ENCODE assay signal across 9 cellular contexts in the genomic region with DNA sequence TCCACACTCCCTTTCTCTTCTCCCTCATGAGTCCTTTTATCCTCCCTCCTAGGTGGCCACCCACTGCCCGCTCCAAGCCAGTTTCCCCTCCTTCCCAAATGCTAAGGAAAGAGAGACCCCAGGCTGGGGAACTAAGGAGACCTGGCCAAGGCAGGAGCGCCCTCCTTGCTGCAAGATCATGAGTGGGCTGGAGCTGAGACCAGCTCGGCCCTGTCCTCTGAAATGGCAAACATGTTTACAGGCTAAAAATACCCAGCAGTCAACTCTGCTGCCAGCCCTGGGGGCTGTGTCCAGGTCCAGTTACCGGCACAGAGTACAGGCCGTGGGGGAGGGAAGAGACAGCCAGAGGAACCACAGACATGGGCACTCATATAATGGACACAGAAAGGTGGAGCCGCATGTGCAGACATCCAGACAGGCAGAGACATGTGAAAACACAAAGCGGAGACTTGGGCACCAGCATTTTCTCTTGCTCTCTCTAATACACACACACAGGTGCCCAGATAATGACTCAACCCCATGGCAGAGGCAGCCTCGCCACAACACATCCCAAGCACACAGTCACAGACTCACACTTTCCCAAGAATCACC. TPM values are rescaled to one million over a fixed set of nuclear protein-coding genes. Genes with fewer than 3 reads are reported as not detected.
DNase-seq lines count a peak whose midpoint lies in the region; TF ChIP-seq lines count a peak whose summit lies in the region.
"Had no signal": no experiment of that assay in that cellular context is flagged by ENCODE, and none has a peak within 500 bp of the region (broad histone marks: within the 10 kb centered on the region; RNA-seq: fewer than 3 reads in every experiment).

No MANE protein-coding gene starts in this region.

- intact Hi-C loops in MCF 10A (cut with micrococcal nuclease): loop anchor here (1.0 kb wide), 1 partner anchor 13 kb away; no protein-coding TSS in a partner anchor

- 30% methylated on average over 8 of the region's 8 CpGs for WGBS in suprapubic skin

- H3K4me3 Mint-ChIP-seq in MCF 10A (ENCODE audit: unreplicated experiment): peak overlapping the region; percentile 99

- H3K36me3 Mint-ChIP-seq in MCF 10A (ENCODE audit: insufficient read depth, unreplicated experiment): peaks cover 9% of the 10 kb centered on the region

- no peaks in the 10 kb centered on the region for H3K27me3 Mint-ChIP-seq in MCF 10A (ENCODE audit: insufficient read depth, unreplicated experiment)

- peak overlapping the region; percentile 77 for H3K4me3 ChIP-seq in suprapubic skin

- no peaks in the 10 kb centered on the region for H3K36me3 ChIP-seq in suprapubic skin
- H3K36me3 ChIP-seq: BLaER1 treated with 17β-estradiol and CSF1 and Interleukin-3, amounts not matched to agents 10 nM and 100 nM had no signal

- BruUV-seq in MCF 10A (replicated peaks; lab: Mats Ljungman, UMichigan): no TSS peak

- H3K9me3 ChIP-seq in suprapubic skin: no peaks in the 10 kb centered on the region
- H3K9me3 ChIP-seq: BLaER1 treated with 17β-estradiol and CSF1 and Interleukin-3, amounts not matched to agents 10 nM and 100 nM had no signal

- H3K9me3 Mint-ChIP-seq in MCF 10A (ENCODE audit: unreplicated experiment): no peaks in the 10 kb centered on the region

- TF ChIP-seq CTCF in MCF 10A (IDR thresholded peaks at IDR 0.05; ENCODE audit: unreplicated experiment): no peak
- no peak for TF ChIP-seq CTCF in suprapubic skin (IDR thresholded peaks at IDR 0.05)

- H3K27ac Mint-ChIP-seq in MCF 10A (ENCODE audit: low read depth, unreplicated experiment): peak overlapping the region; percentile 63

- no peak for TF ChIP-seq EP300 in suprapubic skin (IDR thresholded peaks at IDR 0.05)

- no peaks in the 10 kb centered on the region for H3K27me3 ChIP-seq in suprapubic skin

- H3K4me1 Mint-ChIP-seq in MCF 10A (ENCODE audit: insufficient read depth, unreplicated experiment): peaks cover 24% of the 10 kb centered on the region

- peaks cover 72% of the 10 kb centered on the region for H3K4me1 ChIP-seq in suprapubic skin

- CTCF ChIA-PET in MCF 10A (lab: Yijun Ruan, JAX): interaction anchor here (0.6 to 13.1 kb wide), 5 partner anchors 8 to 240 kb away, joined by 3 to 225 read pairs (median 4); partner anchors contain the start of genes C11orf98 and CSKMT

- POLR2A ChIA-PET in MCF 10A (lab: Yijun Ruan, JAX): interaction anchor here (0.6 to 11.4 kb wide), 29 partner anchors 8 to 1698 kb away, joined by 3 to 599 read pairs (median 4); partner anchors contain the start of genes B3GAT3, C11orf98, CSKMT and EEF1G

- DNase-seq in NCI-H748 (lab: John Stamatoyannopoulos, UW; ENCODE audit: unreplicated experiment) (peak; percentile 14), NCI-H748 treated with DMSO at 0.1 percent for 48 hours (lab: John Stamatoyannopoulos, UW) (no peak), MCF 10A (ENCODE audit: unreplicated experiment) (peak; percentile 95), kidney tubule cell (ENCODE audit: low spot score) (peak; percentile 78), suprapubic skin (ENCODE audit: low spot score in 2 of 2) (no peak), NCI-H2196 (lab: John Stamatoyannopoulos, UW; ENCODE audit: unreplicated experiment) (no peak), NCI-H187 (lab: John Stamatoyannopoulos, UW) (no peak), DMS 273 (lab: John Stamatoyannopoulos, UW; ENCODE audit: unreplicated experiment) (no peak)

- peak overlapping the region; percentile 98 for H3K27ac ChIP-seq in suprapubic skin

- TF ChIP-seq POLR2A in suprapubic skin (IDR thresholded peaks at IDR 0.05): no peak

RNA-seq across cellular contexts. Expression of gene AHNAK, which starts 1.2 kb away (rescaled TPM):
- total RNA-seq in MCF 10A (2022): 416 and 429 TPM in 2 replicates
- 1,000 to 10,000 TPM; 1,174 to 1,475 (median 1,322) TPM for total RNA-seq in suprapubic skin

RNA-seq across cellular contexts. Expression of gene EEF1G, which starts 25.9 kb away (rescaled TPM):
- total RNA-seq in MCF 10A (2022): 1,510 and 1,855 TPM in 2 replicates
- total RNA-seq in suprapubic skin: 1,000 to 10,000 TPM; 1,221 to 2,946 (median 2,495) TPM

RNA-seq across cellular contexts. Expression of gene TUT1, which starts 43.5 kb away (rescaled TPM):
- total RNA-seq in MCF 10A (2022) (26.0 and 28.3 TPM in 2 replicates), suprapubic skin (10 to 100 TPM in 3 of 4 donors, 1 to 10 TPM in 1; 8.0 to 16.3 (median 12.5) TPM)

RNA-seq across cellular contexts. Expression of gene MTA2, which starts 53.9 kb away (rescaled TPM):
- total RNA-seq in MCF 10A (2022) (139 and 176 TPM in 2 replicates), suprapubic skin (100 to 1,000 TPM; 107 to 125 (median 110) TPM)

Comparison
In these comparisons a context has a peak if more than half of its experiments do, and no peak if none do; other contexts are left out.
1. DNase-seq: peak in NCI-H748 (single experiment), MCF 10A (single experiment) and kidney tubule cell (single experiment); none in NCI-H748 treated with DMSO at 0.1 percent for 48 hours (single experiment), suprapubic skin (0 of 2), NCI-H2196 (single experiment), NCI-H187 (0 of 2) and DMS 273 (single experiment).